1 cellular context compared by ENCODE assay signal in genomic region chr19:1019980-1020867, GRCh38.
TF ChIP-seq lines count a peak whose summit lies in the region.

No MANE protein-coding gene starts in this region.

TF ChIP-seq in HepG2, 621 proteins besides CTCF, POLR2A, EP300 and RAD21 (continues in another document):
- TF ChIP-seq ZNF558 (CRISPR knock-in tag; IDR thresholded peaks at IDR 0.05; ENCODE audit: borderline replicate concordance): peak; percentile 8; the same call in 1 of the 2 replicates
- TF ChIP-seq ZXDC (CRISPR knock-in tag; IDR thresholded peaks at IDR 0.05): 0 out of 2 replicates have a peak, but pooled peaks have one; percentile 50
- TF ChIP-seq NBN (conservative IDR thresholded peaks at IDR 0.05): no peak
- no peak for TF ChIP-seq RBM39 (IDR thresholded peaks at IDR 0.05; ENCODE audit: low read depth, low read length, poor library complexity, severe bottlenecking)
- no peak for TF ChIP-seq RELA (CRISPR knock-in tag; IDR thresholded peaks at IDR 0.05)
- TF ChIP-seq REPIN1 (CRISPR knock-in tag; IDR thresholded peaks at IDR 0.05; ENCODE audit: borderline replicate concordance, low read depth): no peak
- no peak for TF ChIP-seq ZNF160 (CRISPR knock-in tag; IDR thresholded peaks at IDR 0.05)
- TF ChIP-seq SALL1 (CRISPR knock-in tag; IDR thresholded peaks at IDR 0.05): peak; percentile 20; the same call in 1 of the 2 replicates
- no peak for TF ChIP-seq PBX2 (CRISPR knock-in tag; IDR thresholded peaks at IDR 0.05)
- no peak for TF ChIP-seq JUNB (CRISPR knock-in tag; IDR thresholded peaks at IDR 0.05; ENCODE audit: borderline replicate concordance)
- peak; percentile 54 for TF ChIP-seq ZFX (CRISPR knock-in tag; IDR thresholded peaks at IDR 0.05; ENCODE audit: low read depth)
- 0 out of 2 replicates have a peak, but pooled peaks have one; percentile 28 for TF ChIP-seq ZNF296 (CRISPR knock-in tag; conservative IDR thresholded peaks at IDR 0.05)
- no peak for TF ChIP-seq TBX2 (CRISPR knock-in tag; IDR thresholded peaks at IDR 0.05; ENCODE audit: borderline replicate concordance)
- no peak for TF ChIP-seq FOXP4 (CRISPR knock-in tag; IDR thresholded peaks at IDR 0.05)
- TF ChIP-seq ZBTB2 (CRISPR knock-in tag; IDR thresholded peaks at IDR 0.05; ENCODE audit: low read depth): no peak; the same call in 1 of the 2 replicates
- TF ChIP-seq BRD4 (CRISPR knock-in tag; IDR thresholded peaks at IDR 0.05): no peak
- no peak for TF ChIP-seq HMG20B (CRISPR knock-in tag; conservative IDR thresholded peaks at IDR 0.05)
- no peak for TF ChIP-seq TSC22D2 (CRISPR knock-in tag; IDR thresholded peaks at IDR 0.05; ENCODE audit: borderline replicate concordance)
- no peak for TF ChIP-seq WIZ (CRISPR knock-in tag; IDR thresholded peaks at IDR 0.05)
- TF ChIP-seq NFKB2 (CRISPR knock-in tag; IDR thresholded peaks at IDR 0.05; ENCODE audit: borderline replicate concordance): 0 out of 2 replicates have a peak, but pooled peaks have one; percentile 23
- no peak for TF ChIP-seq KAT8 (CRISPR knock-in tag; IDR thresholded peaks at IDR 0.05)
- no peak for TF ChIP-seq CBFB (CRISPR knock-in tag; IDR thresholded peaks at IDR 0.05)
- no peak for TF ChIP-seq ZNF878 (CRISPR knock-in tag; IDR thresholded peaks at IDR 0.05)
- no peak for TF ChIP-seq ZNF329 (CRISPR knock-in tag; IDR thresholded peaks at IDR 0.05; ENCODE audit: low read depth)
- no peak for TF ChIP-seq FOXC1 (CRISPR knock-in tag; IDR thresholded peaks at IDR 0.05; ENCODE audit: borderline replicate concordance)
- TF ChIP-seq CHD4 (IDR thresholded peaks at IDR 0.05; ENCODE audit: borderline replicate concordance, low read length): no peak
- peak; percentile 41; the same call in 1 of the 2 replicates for TF ChIP-seq ZSCAN21 (CRISPR knock-in tag; IDR thresholded peaks at IDR 0.05; ENCODE audit: borderline replicate concordance)
- TF ChIP-seq KDM5B (CRISPR knock-in tag; IDR thresholded peaks at IDR 0.05; ENCODE audit: borderline replicate concordance): 0 out of 2 replicates have a peak, but pooled peaks have one; percentile 38
- no peak for TF ChIP-seq ZFP36L2 (CRISPR knock-in tag; IDR thresholded peaks at IDR 0.05)
- peak; percentile 21; the same call in 1 of the 2 replicates for TF ChIP-seq MXD1 (CRISPR knock-in tag; IDR thresholded peaks at IDR 0.05)
- TF ChIP-seq ARID4A (CRISPR knock-in tag; IDR thresholded peaks at IDR 0.05; ENCODE audit: borderline replicate concordance): 0 out of 2 replicates have a peak, but pooled peaks have one; percentile 4
- TF ChIP-seq ZFP90 (CRISPR knock-in tag; IDR thresholded peaks at IDR 0.05; ENCODE audit: borderline replicate concordance): no peak
- TF ChIP-seq CREBL2 (CRISPR knock-in tag; IDR thresholded peaks at IDR 0.05; ENCODE audit: borderline replicate concordance): no peak
- TF ChIP-seq NCOR1 (IDR thresholded peaks at IDR 0.05; ENCODE audit: borderline replicate concordance, low read length): no peak
- no peak for TF ChIP-seq ZNF20 (CRISPR knock-in tag; IDR thresholded peaks at IDR 0.05)
- TF ChIP-seq ZBTB10 (CRISPR knock-in tag; IDR thresholded peaks at IDR 0.05; ENCODE audit: borderline replicate concordance): no peak
- 0 out of 2 replicates have a peak, but pooled peaks have one; percentile 25 for TF ChIP-seq ZNF432 (CRISPR knock-in tag; IDR thresholded peaks at IDR 0.05; ENCODE audit: borderline replicate concordance)
- TF ChIP-seq ZNF775 (CRISPR knock-in tag; IDR thresholded peaks at IDR 0.05; ENCODE audit: borderline replicate concordance): no peak
- TF ChIP-seq CEBPB (IDR thresholded peaks at IDR 0.05; ENCODE audit: borderline replicate concordance, low read depth, low read length): no peak
- peak; percentile 14; the same call in 1 of the 2 replicates for TF ChIP-seq YEATS4 (CRISPR knock-in tag; IDR thresholded peaks at IDR 0.05; ENCODE audit: borderline replicate concordance)
- TF ChIP-seq LCORL (IDR thresholded peaks at IDR 0.05): no peak
- no peak for TF ChIP-seq LCORL (CRISPR knock-in tag; IDR thresholded peaks at IDR 0.05)
- peak; percentile 49 for TF ChIP-seq ZNF687 (CRISPR knock-in tag; IDR thresholded peaks at IDR 0.05)
- peak; percentile 44 for TF ChIP-seq RBM22 (optimal IDR thresholded peaks at IDR 0.05; ENCODE audit: low read length)
